7 cellular contexts compared by ENCODE assay signal in the genomic region with DNA sequence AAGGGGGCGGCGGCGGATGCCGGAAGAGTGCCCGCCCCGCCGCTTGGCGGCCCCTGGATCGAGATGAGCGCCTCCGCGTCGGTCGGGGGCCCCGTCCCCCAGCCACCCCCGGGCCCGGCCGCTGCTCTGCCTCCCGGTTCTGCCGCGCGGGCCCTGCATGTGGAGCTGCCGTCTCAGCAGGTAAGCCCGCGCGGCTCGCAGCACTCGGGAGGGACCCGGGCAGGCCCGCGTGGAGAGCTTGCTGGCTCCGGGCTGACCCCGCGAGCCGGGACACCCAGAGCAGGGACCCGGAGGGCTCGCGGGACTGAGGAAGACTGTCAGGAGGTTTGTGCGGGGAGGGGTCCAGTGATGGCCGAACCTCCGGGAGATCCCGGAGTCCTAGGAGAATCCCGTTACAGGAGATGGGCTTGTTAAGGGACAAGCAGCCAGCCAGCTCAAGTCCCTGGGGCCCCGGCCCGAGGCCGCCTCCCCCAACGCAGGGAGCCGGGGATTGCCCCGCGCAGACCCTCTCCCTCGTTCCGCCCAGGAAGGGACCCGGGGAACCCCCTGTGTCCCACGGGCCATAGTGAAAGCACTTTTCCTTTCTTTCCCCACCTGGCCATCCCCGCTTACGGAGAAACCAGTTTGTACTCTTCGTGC. TPM values are rescaled to one million over a fixed set of nuclear protein-coding genes. Genes with fewer than 3 reads are reported as not detected.
DNase-seq lines count a peak whose midpoint lies in the region; ATAC-seq and TF ChIP-seq lines count a peak whose summit lies in the region.

No MANE protein-coding gene starts in this region.

- no peak for TF ChIP-seq POLR2A in GM18505 (IDR thresholded peaks at IDR 0.05; ENCODE audit: borderline replicate concordance, extremely low read depth, insufficient read depth, insufficient read length)
- no peak for TF ChIP-seq POLR2A in sigmoid colon (IDR thresholded peaks at IDR 0.05)

- no peak for TF ChIP-seq EP300 in sigmoid colon (IDR thresholded peaks at IDR 0.05)

- H3K4me1 ChIP-seq in sigmoid colon: peaks cover 0 to 44% (median 28%) of the 10 kb centered on the region in 4 donors

- WGBS in sigmoid colon, 2 donors: 0% methylated on average over 57 of the region's 57 CpGs

- intact Hi-C loops in left cardiac atrium (cut with DNase I) (loop anchor here in 1 of 2 donors (5.0 to 10.0 kb wide), 2 partner anchors 52 to 339 kb away; no protein-coding TSS in a partner anchor), sigmoid colon (cut with DNase I) (loop anchor here (10.0 kb wide), 1 partner anchor 231 kb away; no protein-coding TSS in a partner anchor)

- DNase-seq in NCI-H526 (lab: John Stamatoyannopoulos, UW) (peak; percentile 28 to 88), left cardiac atrium (no peak), sigmoid colon (peak; percentile 83), AML-193 (lab: John Stamatoyannopoulos, UW) (no peak)
- DNase-seq in activated naive CD4-positive, alpha-beta T cell treated with Interleukin-2 at 50 U/mL for 16 hours: peak; percentile 50

- H3K27me3 ChIP-seq in sigmoid colon: no peaks in the 10 kb centered on the region

- peak overlapping the region; percentile 94 to 98 (median 96) for H3K27ac ChIP-seq in sigmoid colon

- H3K4me3 ChIP-seq in sigmoid colon: peak overlapping the region; percentile 89 to 98 (median 94)

- no peak for TF ChIP-seq CTCF in sigmoid colon (IDR thresholded peaks at IDR 0.05)

- no peaks in the 10 kb centered on the region for H3K36me3 ChIP-seq in sigmoid colon

- peak; percentile 17 for ATAC-seq in GM18505 (IDR thresholded peaks at IDR 0.05; ENCODE audit: unreplicated experiment)
- peak; percentile 18 for ATAC-seq in HG02571 (IDR thresholded peaks at IDR 0.05; ENCODE audit: unreplicated experiment)
- ATAC-seq in left cardiac atrium: peak; percentile 9 to 43

- no peaks in the 10 kb centered on the region for H3K9me3 ChIP-seq in sigmoid colon

RNA-seq across cellular contexts. Expression of gene UVRAG, which starts 0.5 kb away (rescaled TPM):
- total RNA-seq in left cardiac atrium: 10 to 100 TPM; 13.9 to 17.7 TPM
- 10 to 100 TPM; 29.3 to 43.2 (median 35.6) TPM for total RNA-seq in sigmoid colon
- polyA plus RNA-seq in sigmoid colon: 10 to 100 TPM in 1 of 3 donors, 1 to 10 TPM in 2; 4.9 to 10.8 (median 6.6) TPM

RNA-seq across cellular contexts. Expression of gene DGAT2, which starts 46.9 kb away (rescaled TPM):
- total RNA-seq in left cardiac atrium (100 to 1,000 TPM in 1 of 2 donors, 10 to 100 TPM in 1; 81.2 to 131 TPM), sigmoid colon (10 to 100 TPM in 1 of 4 donors, 1 to 10 TPM in 1, under 1 TPM in 2; 0.55 to 20.3 (median 0.92) TPM)
- 10 to 100 TPM in 1 of 3 donors, 1 to 10 TPM in 2; 1.2 to 16.5 (median 3.6) TPM for polyA plus RNA-seq in sigmoid colon

Comparison
In these comparisons a context has a peak if more than half of its experiments do, and no peak if none do; other contexts are left out.
1. DNase-seq: peak in NCI-H526 (2 of 2), activated naive CD4-positive, alpha-beta T cell treated with Interleukin-2 at 50 U/mL for 16 hours (single experiment) and sigmoid colon (single experiment); none in left cardiac atrium (single experiment) and AML-193 (0 of 2).
2. Peak in every context shown above with its lines, with median percentiles within 50 percentile points of each other: ATAC-seq.